In the genomic region with DNA sequence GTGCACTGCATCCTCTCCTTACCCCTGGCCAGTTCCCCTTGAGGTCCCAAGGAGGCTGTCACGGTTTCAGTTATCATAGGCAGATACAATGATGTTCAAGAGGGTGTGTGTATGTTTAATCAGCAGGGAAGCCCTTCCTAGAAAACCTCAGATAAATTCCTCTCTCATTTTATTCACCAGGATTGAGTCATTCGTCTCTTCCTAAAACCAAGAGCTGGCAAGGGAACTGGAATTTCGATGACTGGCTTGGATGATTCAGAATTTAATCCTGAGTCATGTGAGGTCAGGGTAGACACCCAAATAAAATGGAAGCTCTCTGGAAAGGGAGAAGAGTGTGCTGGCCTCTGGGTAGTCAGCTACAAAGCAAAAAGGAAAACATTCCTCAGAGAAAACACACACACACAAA, we compare ENCODE assay signal across 8 cellular contexts.
DNase-seq lines count a peak whose midpoint lies in the region; TF ChIP-seq lines count a peak whose summit lies in the region.
"Had no signal": no experiment of that assay in that cellular context is flagged by ENCODE, and none has a peak within 500 bp of the region (broad histone marks: within the 10 kb centered on the region; RNA-seq: fewer than 3 reads in every experiment).

No MANE protein-coding gene starts in this region.

- TF ChIP-seq CTCF in HFF-Myc (IDR thresholded peaks at IDR 0.05; ENCODE audit: low read depth, low read length, missing control alignments) (no peak), fibroblast of the aortic adventitia (IDR thresholded peaks at IDR 0.05; ENCODE audit: insufficient read depth, low read length) (no peak), GM10248 (IDR thresholded peaks at IDR 0.05; ENCODE audit: control extremely low read depth, extremely low read depth, low read depth, missing control alignments) (no peak)

- CTCF ChIA-PET in GM10248 (lab: Yijun Ruan, JAX), result interaction anchor here (0.7 to 1.3 kb wide), 4 partner anchors 20 to 181 kb away, joined by 3 read pairs; no protein-coding TSS in a partner anchor

- POLR2A ChIA-PET in GM10248 (lab: Yijun Ruan, JAX), result no interaction called here

- H3K4me3 ChIP-seq in HFF-Myc (replicated peaks; ENCODE audit: low read depth, low read length), result no peak overlapping the region
- no peak overlapping the region for H3K4me3 ChIP-seq in fibroblast of the aortic adventitia (ENCODE audit: low read depth, low read length)
- no peak overlapping the region for H3K4me3 ChIP-seq in skeletal muscle cell (ENCODE audit: low read depth, low read length)
- H3K4me3 ChIP-seq: upper lobe of left lung had no signal

- DNase-seq in HFF-Myc (ENCODE audit: extremely low read depth, low read depth) (peak; percentile 91), RKO (ENCODE audit: low spot score) (peak; percentile 96), fibroblast of the aortic adventitia (ENCODE audit: low read depth) (peak; percentile 96), skeletal muscle cell (ENCODE audit: low read depth) (peak; percentile 85), COR-L47 (lab: John Stamatoyannopoulos, UW) (no peak), GM10248 (ENCODE audit: extremely low spot score) (no peak), NCI-H187 treated with DMSO at 0.1 percent for 48 hours (lab: John Stamatoyannopoulos, UW) (no peak)
- DNase-seq: upper lobe of left lung had no signal

Comparison
In these comparisons a context has a peak if more than half of its experiments do, and no peak if none do; other contexts are left out.
1. DNase-seq: peak in HFF-Myc (single experiment), RKO (single experiment), fibroblast of the aortic adventitia (single experiment) and skeletal muscle cell (single experiment); none in COR-L47 (single experiment), GM10248 (single experiment) and NCI-H187 treated with DMSO at 0.1 percent for 48 hours (single experiment).